In the genomic region with DNA sequence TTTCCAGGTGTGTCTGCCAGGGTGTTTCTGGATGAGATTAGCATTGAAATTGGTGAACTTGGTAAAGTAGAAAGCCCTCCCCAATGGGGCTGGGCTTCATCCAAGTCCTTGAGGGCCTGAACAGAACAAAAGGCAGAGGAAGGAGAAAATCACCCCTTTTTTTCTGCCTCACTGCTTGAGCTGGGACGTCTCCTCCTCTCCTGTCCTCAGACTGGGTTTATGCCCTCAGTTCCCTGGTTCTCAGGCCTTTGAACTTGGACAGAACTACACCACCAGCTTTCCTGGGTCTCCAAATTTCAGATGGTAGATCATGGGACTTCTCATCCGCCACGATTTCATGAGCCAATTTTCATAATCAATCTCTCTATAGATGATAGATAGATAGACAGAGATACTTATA, we compare ENCODE assay signal across 14 cellular contexts. TPM values are rescaled to one million over a fixed set of nuclear protein-coding genes. Genes with fewer than 3 reads are reported as not detected.
DNase-seq lines count a peak whose midpoint lies in the region; ATAC-seq, FAIRE-seq and TF ChIP-seq lines count a peak whose summit lies in the region.
"Had no signal": no experiment of that assay in that cellular context is flagged by ENCODE, and none has a peak within 500 bp of the region (broad histone marks: within the 10 kb centered on the region; RNA-seq: fewer than 3 reads in every experiment).

No MANE protein-coding gene starts in this region.

- no peaks in the 10 kb centered on the region for H3K36me3 ChIP-seq in Caco-2 (ENCODE audit: control insufficient read depth, insufficient read depth, low read length)
- H3K36me3 ChIP-seq: BLaER1 treated with 17β-estradiol and CSF1 and Interleukin-3, amounts not matched to agents 10 nM and 100 nM had no signal

- intact Hi-C loops in Caco-2 (cut with micrococcal nuclease; ENCODE audit: unreplicated experiment) = no loop called here
- intact Hi-C loops in dendritic cell treated with granulocyte-macrophage colony-stimulating factor and Interleukin-4, amounts not matched to agents 40 ng/mL and 50 ng/mL, for 4 days (cut with micrococcal nuclease) = no loop called here

- H3K27ac Mint-ChIP-seq in Caco-2 (ENCODE audit: unreplicated experiment) (peak overlapping the region; percentile 58), nephron (peak overlapping the region; percentile 73 to 84 (median 79))
- H3K27ac Mint-ChIP-seq in dendritic cell treated with granulocyte-macrophage colony-stimulating factor and Interleukin-4, amounts not matched to agents 40 ng/mL and 50 ng/mL, for 4 days = peak overlapping the region; percentile 20
- peak overlapping the region; percentile 23 for H3K27ac Mint-ChIP-seq in stimulated activated memory B cell treated with anti-CD40 and anti-IgM and Interleukin-4, amounts not matched to agents 10 μg/mL and 1 μg/mL and 100 μg/mL, for 72 hours
- H3K27ac Mint-ChIP-seq: CD4-positive, CD25-positive, alpha-beta regulatory T cell had no signal

- POLR2A ChIA-PET in Caco-2 (lab: Charles Lee) = no interaction called here

- H3K27me3 Mint-ChIP-seq in Caco-2 (ENCODE audit: insufficient read depth, unreplicated experiment) = no peaks in the 10 kb centered on the region
- H3K27me3 Mint-ChIP-seq in dendritic cell treated with granulocyte-macrophage colony-stimulating factor and Interleukin-4, amounts not matched to agents 40 ng/mL and 50 ng/mL, for 4 days = peaks cover 7% of the 10 kb centered on the region
- H3K27me3 Mint-ChIP-seq in nephron (ENCODE audit: low read depth) = peaks cover 13% of the 10 kb centered on the region
- no peaks in the 10 kb centered on the region for H3K27me3 Mint-ChIP-seq in stimulated activated memory B cell treated with anti-CD40 and anti-IgM and Interleukin-4, amounts not matched to agents 10 μg/mL and 1 μg/mL and 100 μg/mL, for 72 hours

- H3K4me3 Mint-ChIP-seq in Caco-2 (ENCODE audit: unreplicated experiment) (no peak overlapping the region), nephron (no peak overlapping the region)
- H3K4me3 Mint-ChIP-seq in dendritic cell treated with granulocyte-macrophage colony-stimulating factor and Interleukin-4, amounts not matched to agents 40 ng/mL and 50 ng/mL, for 4 days = no peak overlapping the region
- no peak overlapping the region for H3K4me3 Mint-ChIP-seq in stimulated activated memory B cell treated with anti-CD40 and anti-IgM and Interleukin-4, amounts not matched to agents 10 μg/mL and 1 μg/mL and 100 μg/mL, for 72 hours
- H3K4me3 Mint-ChIP-seq: CD4-positive, CD25-positive, alpha-beta regulatory T cell had no signal

- H3K9me3 Mint-ChIP-seq in Caco-2 (ENCODE audit: unreplicated experiment) = no peaks in the 10 kb centered on the region
- H3K9me3 Mint-ChIP-seq in dendritic cell treated with granulocyte-macrophage colony-stimulating factor and Interleukin-4, amounts not matched to agents 40 ng/mL and 50 ng/mL, for 4 days = no peaks in the 10 kb centered on the region
- no peaks in the 10 kb centered on the region for H3K9me3 Mint-ChIP-seq in nephron
- H3K9me3 Mint-ChIP-seq in stimulated activated memory B cell treated with anti-CD40 and anti-IgM and Interleukin-4, amounts not matched to agents 10 μg/mL and 1 μg/mL and 100 μg/mL, for 72 hours = no peaks in the 10 kb centered on the region
- H3K9me3 Mint-ChIP-seq: CD4-positive, CD25-positive, alpha-beta regulatory T cell had no signal

- no peak for FAIRE-seq in H54 (lab: Jason Lieb, UNC)

- no peaks in the 10 kb centered on the region for H3K36me3 Mint-ChIP-seq in Caco-2 (ENCODE audit: insufficient read depth, unreplicated experiment)
- no peaks in the 10 kb centered on the region for H3K36me3 Mint-ChIP-seq in dendritic cell treated with granulocyte-macrophage colony-stimulating factor and Interleukin-4, amounts not matched to agents 40 ng/mL and 50 ng/mL, for 4 days (ENCODE audit: low read depth)
- no peaks in the 10 kb centered on the region for H3K36me3 Mint-ChIP-seq in nephron (ENCODE audit: low read depth)
- no peaks in the 10 kb centered on the region for H3K36me3 Mint-ChIP-seq in stimulated activated memory B cell treated with anti-CD40 and anti-IgM and Interleukin-4, amounts not matched to agents 10 μg/mL and 1 μg/mL and 100 μg/mL, for 72 hours
- H3K36me3 Mint-ChIP-seq: CD4-positive, CD25-positive, alpha-beta regulatory T cell had no signal

- no peaks in the 10 kb centered on the region for H3K27me3 ChIP-seq in Caco-2 (replicated peaks; ENCODE audit: control insufficient read depth, insufficient read depth, low read length)
- H3K27me3 ChIP-seq: BLaER1 treated with 17β-estradiol and CSF1 and Interleukin-3, amounts not matched to agents 10 nM and 100 nM had no signal

- CTCF ChIA-PET in Caco-2 (lab: Charles Lee) = interaction anchor here (1.4 kb wide), 1 partner anchor 93 kb away, joined by 6 read pairs; no protein-coding TSS in a partner anchor

- H3K4me3 ChIP-seq in Caco-2 (ENCODE audit: low read depth, low read length) = no peak overlapping the region
- H3K4me3 ChIP-seq: BLaER1 treated with 17β-estradiol and CSF1 and Interleukin-3, amounts not matched to agents 10 nM and 100 nM; GM23248 had no signal

- no peaks in the 10 kb centered on the region; the same call in 1 of the 2 replicates for H3K9me3 ChIP-seq in Caco-2
- H3K9me3 ChIP-seq: BLaER1 treated with 17β-estradiol and CSF1 and Interleukin-3, amounts not matched to agents 10 nM and 100 nM had no signal

- peaks cover 66% of the 10 kb centered on the region for H3K4me1 ChIP-seq in Caco-2

- H3K4me1 Mint-ChIP-seq in Caco-2 (ENCODE audit: low read depth, unreplicated experiment) = peaks cover 49% of the 10 kb centered on the region
- H3K4me1 Mint-ChIP-seq in dendritic cell treated with granulocyte-macrophage colony-stimulating factor and Interleukin-4, amounts not matched to agents 40 ng/mL and 50 ng/mL, for 4 days (ENCODE audit: low read depth) = peaks cover 21% of the 10 kb centered on the region
- peaks cover 68% of the 10 kb centered on the region for H3K4me1 Mint-ChIP-seq in nephron
- H3K4me1 Mint-ChIP-seq in stimulated activated memory B cell treated with anti-CD40 and anti-IgM and Interleukin-4, amounts not matched to agents 10 μg/mL and 1 μg/mL and 100 μg/mL, for 72 hours = peaks cover 35% of the 10 kb centered on the region
- H3K4me1 Mint-ChIP-seq: CD4-positive, CD25-positive, alpha-beta regulatory T cell had no signal

- TF ChIP-seq POLR2A in H54 (IDR thresholded peaks at IDR 0.05; ENCODE audit: low read depth, low read length) = no peak

- no peak for ATAC-seq in stimulated activated memory B cell treated with anti-CD40 and anti-IgM and Interleukin-4, amounts not matched to agents 10 μg/mL and 1 μg/mL and 100 μg/mL, for 72 hours
- ATAC-seq in esophagus mucosa (no peak), HG03354 (IDR thresholded peaks at IDR 0.05; ENCODE audit: poor library complexity, severe bottlenecking, unreplicated experiment) (no peak), HG03457 (IDR thresholded peaks at IDR 0.05; ENCODE audit: unreplicated experiment) (no peak)

- DNase-seq in Caco-2 (no peak), H54 (ENCODE audit: insufficient read length, low spot score) (no peak)
- DNase-seq: Calu3; CD4-positive, CD25-positive, alpha-beta regulatory T cell; DMS 273 treated with DMSO at 0.1 percent for 48 hours; GM23248; H7 had no signal

- no TSS peak for BruUV-seq in Caco-2 (replicated peaks; lab: Mats Ljungman, UMichigan)

- TF ChIP-seq CTCF in Caco-2 (IDR thresholded peaks at IDR 0.05; ENCODE audit: insufficient read depth in 1 of 2, low read depth in 1 of 2, low read length in 1 of 2, severe bottlenecking in 1 of 2, unreplicated experiment in 1 of 2) (no peak), nephron (IDR thresholded peaks at IDR 0.05; ENCODE audit: unreplicated experiment in 3 of 3) (no peak)

RNA-seq across cellular contexts. Expression of a gene that starts 53.7 kb away (rescaled TPM):
- total RNA-seq in Caco-2 (2022) = 198 and 205 TPM in 2 replicates
- total RNA-seq in esophagus mucosa = 4.5 TPM

RNA-seq across cellular contexts. Expression of a gene that starts 59.4 kb away (rescaled TPM):
- total RNA-seq in Caco-2 (2022) (0.11 TPM in 1 of 2 replicates, not detected in the other), esophagus mucosa (1.8 TPM)
- total RNA-seq: CD4-positive, CD25-positive, alpha-beta regulatory T cell had no signal

Comparison
In these comparisons a context has a peak if more than half of its experiments do, and no peak if none do; other contexts are left out.
1. H3K27ac Mint-ChIP-seq: peak in every context shown above with its lines; median percentile 79 in nephron; 58 in Caco-2; 23 in stimulated activated memory B cell treated with anti-CD40 and anti-IgM and Interleukin-4, amounts not matched to agents 10 μg/mL and 1 μg/mL and 100 μg/mL, for 72 hours; 20 in dendritic cell treated with granulocyte-macrophage colony-stimulating factor and Interleukin-4, amounts not matched to agents 40 ng/mL and 50 ng/mL, for 4 days.
2. RNA of a gene that starts 53.7 kb away (total RNA-seq): 198 to 205 TPM in Caco-2; 4.5 TPM in esophagus mucosa (single experiment); every median in the first group is over 10 times any median in the second.